8 cellular contexts compared by ENCODE assay signal in the genomic region with DNA sequence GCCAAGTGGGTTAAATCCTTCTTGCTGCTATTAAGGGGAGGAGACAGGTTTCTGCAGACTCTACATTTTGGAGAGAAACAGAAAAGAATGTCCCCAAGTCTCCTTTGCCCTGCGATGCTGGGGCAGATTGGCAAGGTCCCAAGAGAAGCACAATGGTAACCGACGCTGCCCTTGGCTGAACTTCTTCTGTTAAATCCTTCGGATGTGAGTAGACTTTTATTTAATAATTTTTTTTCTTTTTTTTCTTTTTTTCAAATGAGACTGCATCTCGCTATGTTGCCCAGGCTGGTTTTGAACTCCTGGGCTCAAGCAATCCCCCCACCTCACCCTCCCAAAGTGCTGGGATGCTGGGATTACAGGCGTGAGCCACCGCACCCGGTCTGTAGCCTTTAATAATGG. TPM values are rescaled to one million over a fixed set of nuclear protein-coding genes. Genes with fewer than 3 reads are reported as not detected.
DNase-seq lines count a peak whose midpoint lies in the region; ATAC-seq and TF ChIP-seq lines count a peak whose summit lies in the region.

No MANE protein-coding gene starts in this region.

- peaks cover 35% of the 10 kb centered on the region for H3K9me3 Mint-ChIP-seq in endodermal cell

- no peak overlapping the region for H3K4ac ChIP-seq in trophoblast cell (ENCODE audit: low read depth, low read length)

- H3K36me3 Mint-ChIP-seq in endodermal cell (ENCODE audit: low read depth) = peaks cover 8% of the 10 kb centered on the region

- no peak overlapping the region for H2AK5ac ChIP-seq in trophoblast cell (ENCODE audit: low read length)

- no peak overlapping the region for H4K8ac ChIP-seq in trophoblast cell (ENCODE audit: low read depth, low read length)

- 60 to 70% methylated on average over 1 to 4 of the region's 8 CpGs for WGBS in endodermal cell (ENCODE audit: insufficient coverage in 1 of 2, insufficient read length in 1 of 2), 2 experiments
- no CpG with 5 or more reads among the region's 8 CpGs for WGBS in trophoblast cell (ENCODE audit: extremely low coverage, insufficient coverage, insufficient read length)

- no TSS peak for BruUV-seq in PC-9 (replicated peaks; lab: Mats Ljungman, UMichigan)

- H3K79me2 ChIP-seq in PC-9 (ENCODE audit: low read depth) (no peaks in the 10 kb centered on the region), trophoblast cell (ENCODE audit: control insufficient read depth, insufficient read depth, low read length, poor library complexity) (peaks cover 5% of the 10 kb centered on the region)

- no peak overlapping the region for H3K23ac ChIP-seq in trophoblast cell (ENCODE audit: low read length)

- peak overlapping the region; percentile 72 for H3K4me2 ChIP-seq in PC-9
- peak overlapping the region; percentile 53 for H3K4me2 ChIP-seq in trophoblast cell (ENCODE audit: low read length)

- H2BK5ac ChIP-seq in trophoblast cell (ENCODE audit: low read depth, low read length, poor library complexity) = no peak overlapping the region

- H3K27me3 ChIP-seq in PC-9 (ENCODE audit: insufficient read depth, low read depth) = no peaks in the 10 kb centered on the region
- no peaks in the 10 kb centered on the region for H3K27me3 ChIP-seq in endodermal cell (ENCODE audit: control insufficient read depth, insufficient read depth, low read length, poor library complexity, severe bottlenecking)
- no peaks in the 10 kb centered on the region for H3K27me3 ChIP-seq in trophoblast cell (ENCODE audit: insufficient read depth, low read length)

- no peaks in the 10 kb centered on the region for H3K9me3 ChIP-seq in PC-9 (ENCODE audit: insufficient read depth, low read depth)
- H3K9me3 ChIP-seq in endodermal cell (ENCODE audit: control insufficient read depth, low read length) = peaks cover 21% of the 10 kb centered on the region
- H3K9me3 ChIP-seq in trophoblast cell (ENCODE audit: insufficient read depth, low read depth, low read length) = peaks cover 8% of the 10 kb centered on the region

- no peak overlapping the region for H4K91ac ChIP-seq in trophoblast cell (ENCODE audit: low read depth, low read length)

- no peak overlapping the region for H3K27ac ChIP-seq in PC-9
- no peak overlapping the region for H3K27ac ChIP-seq in endodermal cell (ENCODE audit: low read depth, low read length)
- H3K27ac ChIP-seq in trophoblast cell (ENCODE audit: low read depth, low read length) = no peak overlapping the region

- peaks cover 3% of the 10 kb centered on the region for H3K4me1 Mint-ChIP-seq in endodermal cell

- CTCF ChIA-PET in PC-9 (lab: Charles Lee) = no interaction called here

- no peaks in the 10 kb centered on the region for H3K9me2 ChIP-seq in PC-9 (ENCODE audit: insufficient read depth)

- H3F3A ChIP-seq in PC-9 (ENCODE audit: insufficient read depth, low read depth) = peaks cover 42% of the 10 kb centered on the region

- peaks cover 6% of the 10 kb centered on the region for H3K27me3 Mint-ChIP-seq in endodermal cell (ENCODE audit: insufficient read depth)

- peaks cover 10% of the 10 kb centered on the region for H3K79me1 ChIP-seq in trophoblast cell (ENCODE audit: low read length)

- H3K14ac ChIP-seq in trophoblast cell (ENCODE audit: low read length) = no peak overlapping the region

- H2AFZ ChIP-seq in PC-9 = peak overlapping the region; percentile 83; the same call in 1 of the 2 replicates
- no peak overlapping the region for H2AFZ ChIP-seq in trophoblast cell (ENCODE audit: insufficient read depth, low read length, poor library complexity)

- POLR2A ChIA-PET in PC-9 (lab: Charles Lee; ENCODE audit: unreplicated experiment) = interaction anchor here (0.8 kb wide), 1 partner anchor 21 kb away, joined by 6 read pairs; no protein-coding TSS in a partner anchor

- intact Hi-C loops in PC-9 (cut with micrococcal nuclease; ENCODE audit: unreplicated experiment) = loop anchor here (2.0 to 10.0 kb wide), 2 partner anchors 64 to 172 kb away; a partner anchor contains a TSS

- H2BK12ac ChIP-seq in trophoblast cell (ENCODE audit: low read length) = no peak overlapping the region

- no peak overlapping the region for H2BK120ac ChIP-seq in trophoblast cell (ENCODE audit: insufficient read depth, low read length, poor library complexity)

- H3K36me3 ChIP-seq in PC-9 (ENCODE audit: low read depth) (no peaks in the 10 kb centered on the region), endodermal cell (ENCODE audit: control insufficient read depth, insufficient read depth, low read length) (peaks cover 5% of the 10 kb centered on the region), trophoblast cell (ENCODE audit: control insufficient read depth in 1 of 2, insufficient read depth in 2 of 2, low read length in 2 of 2) (peaks cover 0 to 3% of the 10 kb centered on the region in 2 experiments)

- H3K4me3 Mint-ChIP-seq in endodermal cell = peak overlapping the region; percentile 97

- DNase-seq in PC-9 (no peak), endodermal cell (peak; percentile 60), trophoblast cell (no peak), NCI-H2227 treated with DMSO at 0.1 percent for 48 hours (lab: John Stamatoyannopoulos, UW) (no peak), DMS79 treated with DMSO at 0.1 percent for 48 hours (lab: John Stamatoyannopoulos, UW) (no peak), MV-4-11 (lab: John Stamatoyannopoulos, UW) (no peak)

- no peak for TF ChIP-seq CTCF in GM12875 (IDR thresholded peaks at IDR 0.05; ENCODE audit: borderline replicate concordance, insufficient read depth, low read depth, low read length)
- no peak for TF ChIP-seq CTCF in PC-9 (conservative IDR thresholded peaks at IDR 0.05)
- TF ChIP-seq CTCF in endodermal cell (conservative IDR thresholded peaks at IDR 0.05) = no peak

- no peak overlapping the region for H3K18ac ChIP-seq in trophoblast cell (ENCODE audit: low read length)

- H3K27ac Mint-ChIP-seq in endodermal cell = no peak overlapping the region

- ATAC-seq in GM18867 (IDR thresholded peaks at IDR 0.05; ENCODE audit: unreplicated experiment) = no peak

- H4K20me1 ChIP-seq in PC-9 (ENCODE audit: insufficient read depth) = no peaks in the 10 kb centered on the region

- H4K12ac ChIP-seq in trophoblast cell (ENCODE audit: low read depth, low read length) = no peak overlapping the region

- H3K4me1 ChIP-seq in PC-9 (replicated peaks; ENCODE audit: insufficient read depth) (peaks cover 35% of the 10 kb centered on the region), endodermal cell (ENCODE audit: control insufficient read depth, insufficient read depth, low read length) (no peaks in the 10 kb centered on the region), trophoblast cell (ENCODE audit: control insufficient read depth in 1 of 2, insufficient read depth in 2 of 2, low read length in 2 of 2) (peaks cover 0 to 10% of the 10 kb centered on the region in 2 experiments)

- H3K9ac ChIP-seq in endodermal cell (ENCODE audit: extremely low read depth, low read length, poor library complexity, severe bottlenecking) (peak overlapping the region; percentile 9), trophoblast cell (ENCODE audit: low read length) (no peak overlapping the region)

- H3K4me3 ChIP-seq in GM12875 (ENCODE audit: low read depth, low read length) = peak overlapping the region; percentile 12
- peak overlapping the region; percentile 98 for H3K4me3 ChIP-seq in PC-9
- H3K4me3 ChIP-seq in endodermal cell (ENCODE audit: low read length) = peak overlapping the region; percentile 99
- no peak overlapping the region for H3K4me3 ChIP-seq in trophoblast cell (ENCODE audit: low read depth, low read length)

RNA-seq across cellular contexts. Expression of a gene that starts 13.9 kb away (rescaled TPM):
- total RNA-seq in PC-9 (2021) (306 and 336 TPM in 2 replicates), endodermal cell (100 to 1,000 TPM; 244 to 295 TPM)
- polyA plus RNA-seq in endodermal cell (2013, experiment 1 of 2) = 203 TPM
- polyA plus RNA-seq in endodermal cell (2013, experiment 2 of 2) = 189 TPM
- polyA plus RNA-seq in trophoblast cell (2013) = 250 and 260 TPM in 2 replicates

RNA-seq across cellular contexts. Expression of a gene that starts 14.1 kb away (rescaled TPM):
- total RNA-seq in PC-9 (2021) (18.4 and 18.6 TPM in 2 replicates), endodermal cell (10 to 100 TPM; 27.7 to 32.8 TPM)
- polyA plus RNA-seq in endodermal cell (2013, experiment 1 of 2) = 29.2 TPM
- 25.5 TPM for polyA plus RNA-seq in endodermal cell (2013, experiment 2 of 2)
- polyA plus RNA-seq in trophoblast cell (2013) = 17.4 and 18.4 TPM in 2 replicates

RNA-seq across cellular contexts. Expression of a gene that starts 20.4 kb away (rescaled TPM):
- 42.8 and 48.4 TPM in 2 replicates for total RNA-seq in PC-9 (2021)
- 10 to 100 TPM; 29.7 to 30.1 TPM for total RNA-seq in endodermal cell
- 41.9 TPM for polyA plus RNA-seq in endodermal cell (2013, experiment 1 of 2)
- 36.4 TPM for polyA plus RNA-seq in endodermal cell (2013, experiment 2 of 2)
- polyA plus RNA-seq in trophoblast cell (2013) = 24.9 and 25.0 TPM in 2 replicates

RNA-seq across cellular contexts. Expression of a gene that starts 45.5 kb away (rescaled TPM):
- 15.1 and 22.8 TPM in 2 replicates for total RNA-seq in PC-9 (2021)
- total RNA-seq in endodermal cell = 10 to 100 TPM; 20.4 to 23.6 TPM
- 14.9 TPM for polyA plus RNA-seq in endodermal cell (2013, experiment 1 of 2)
- 15.8 TPM for polyA plus RNA-seq in endodermal cell (2013, experiment 2 of 2)
- polyA plus RNA-seq in trophoblast cell (2013) = 12.8 and 13.2 TPM in 2 replicates

RNA-seq across cellular contexts. Expression of a gene that starts 54.9 kb away (rescaled TPM):
- total RNA-seq in PC-9 (2021) = 70.2 and 88.5 TPM in 2 replicates
- total RNA-seq in endodermal cell = 10 to 100 TPM; 28.8 to 54.0 TPM
- 10.8 TPM for polyA plus RNA-seq in endodermal cell (2013, experiment 1 of 2)
- polyA plus RNA-seq in endodermal cell (2013, experiment 2 of 2) = 7.6 TPM
- 18.8 and 19.2 TPM in 2 replicates for polyA plus RNA-seq in trophoblast cell (2013)
